In the genomic region with DNA sequence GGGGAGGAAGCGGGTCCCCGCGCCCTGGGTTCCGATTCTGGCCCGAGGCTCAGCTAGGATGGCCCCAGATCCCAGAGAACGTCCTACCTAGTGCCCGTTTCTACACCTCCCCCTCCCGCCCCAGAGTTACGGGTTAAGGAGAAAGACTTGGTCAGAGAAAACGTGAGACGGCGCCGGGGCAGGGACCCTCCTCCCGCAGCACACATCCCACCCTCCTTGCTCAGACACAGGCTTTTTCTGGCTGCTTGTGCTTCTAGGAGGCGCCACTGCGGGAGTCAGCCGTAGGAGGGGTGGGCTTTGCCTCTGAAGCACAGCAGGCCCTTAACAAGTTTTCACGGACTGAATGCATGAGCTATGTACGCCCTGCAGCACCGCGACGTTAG, we compare ENCODE assay signal across 8 cellular contexts.
A peak's percentile ranks its signal among the peaks of the same experiment; 100 is the strongest.
DNase-seq lines count a peak whose midpoint lies in the region; ATAC-seq and TF ChIP-seq lines count a peak whose summit lies in the region.

No MANE protein-coding gene starts in this region.

- H3K9ac ChIP-seq in endocrine pancreas (ENCODE audit: control insufficient read depth, insufficient read depth, low read length) (peak overlapping the region; percentile 62), neural cell (ENCODE audit: low read length) (peak overlapping the region; percentile 59)

- H3K9me3 ChIP-seq in endocrine pancreas (ENCODE audit: control insufficient read depth, low read length) (no peaks in the 10 kb centered on the region), neural cell (ENCODE audit: low read length) (no peaks in the 10 kb centered on the region)

- peak overlapping the region; percentile 88 for H2AFZ ChIP-seq in neural cell (ENCODE audit: low read depth, low read length)

- no peaks in the 10 kb centered on the region for H3K79me2 ChIP-seq in neural cell (replicated peaks; ENCODE audit: insufficient read depth, low read length)

- H3K4me2 ChIP-seq in neural cell (ENCODE audit: low read length): peak overlapping the region; percentile 62

- no peaks in the 10 kb centered on the region for H4K20me1 ChIP-seq in neural cell (ENCODE audit: insufficient read depth)

- no peaks in the 10 kb centered on the region for H3K9me2 ChIP-seq in neural cell (ENCODE audit: insufficient read depth, low read length)

- TF ChIP-seq EP300 in neural cell (conservative IDR thresholded peaks at IDR 0.05; ENCODE audit: poor library complexity, severe bottlenecking): no peak

- H3K27me3 ChIP-seq in endocrine pancreas (ENCODE audit: control insufficient read depth, insufficient read depth, low read length) (no peaks in the 10 kb centered on the region), neural cell (ENCODE audit: insufficient read depth, low read depth, low read length) (peaks cover 8% of the 10 kb centered on the region)

- no peak overlapping the region for H3K27ac ChIP-seq in neural cell (ENCODE audit: low read length)

- no peak for TF ChIP-seq RAD21 in neural cell (conservative IDR thresholded peaks at IDR 0.05)

- TF ChIP-seq CTCF in GM12875 (IDR thresholded peaks at IDR 0.05; ENCODE audit: borderline replicate concordance, insufficient read depth, low read depth, low read length): no peak
- no peak for TF ChIP-seq CTCF in LNCaP clone FGC (IDR thresholded peaks at IDR 0.05; ENCODE audit: control insufficient read depth, extremely low read depth, insufficient read depth)
- TF ChIP-seq CTCF in neural cell (IDR thresholded peaks at IDR 0.05; ENCODE audit: poor library complexity, severe bottlenecking): no peak

- no peaks in the 10 kb centered on the region for H3F3A ChIP-seq in neural cell (ENCODE audit: insufficient read depth, low read length, poor library complexity, severe bottlenecking)

- no peaks in the 10 kb centered on the region for H3K4me1 ChIP-seq in endocrine pancreas (ENCODE audit: control insufficient read depth, insufficient read depth, low read length)

- ATAC-seq in HG02759 (IDR thresholded peaks at IDR 0.05; ENCODE audit: unreplicated experiment): no peak

- H3K4me3 ChIP-seq in GM12875 (ENCODE audit: low read depth, low read length) (peak overlapping the region; percentile 61), LNCaP clone FGC (ENCODE audit: low read depth, low read length) (peak overlapping the region; percentile 56), endocrine pancreas (ENCODE audit: control insufficient read depth, insufficient read depth, low read length) (no peak overlapping the region), neural cell (ENCODE audit: low read length) (peak overlapping the region; percentile 74)

- DNase-seq in LNCaP clone FGC (ENCODE audit: low read depth) (no peak), putamen (ENCODE audit: low spot score) (no peak), NCI-H1436 (lab: John Stamatoyannopoulos, UW) (no peak), NCI-H128 (lab: John Stamatoyannopoulos, UW; ENCODE audit: unreplicated experiment) (no peak)

- H3K36me3 ChIP-seq in endocrine pancreas (ENCODE audit: control insufficient read depth, insufficient read depth, low read length) (no peaks in the 10 kb centered on the region), neural cell (ENCODE audit: insufficient read depth, low read length) (no peaks in the 10 kb centered on the region)

TF ChIP-seq in neural cell, 6 proteins besides CTCF, POLR2A, EP300 and RAD21:
- TF ChIP-seq EZH2 (IDR thresholded peaks at IDR 0.05; ENCODE audit: borderline replicate concordance, insufficient read depth, low read length, poor library complexity, severe bottlenecking) (no peak), TAF1 (IDR thresholded peaks at IDR 0.05; ENCODE audit: low read depth) (no peak), SMC3 (conservative IDR thresholded peaks at IDR 0.05; ENCODE audit: poor library complexity) (no peak), MXI1 (conservative IDR thresholded peaks at IDR 0.05; ENCODE audit: poor library complexity, severe bottlenecking) (no peak), REST (IDR thresholded peaks at IDR 0.05; ENCODE audit: borderline replicate concordance) (no peak), POLR2AphosphoS5 (IDR thresholded peaks at IDR 0.05) (no peak)
